8 cellular contexts compared by ENCODE assay signal in genomic region chr22:38766076-38766777, GRCh38. TPM values are rescaled to one million over a fixed set of nuclear protein-coding genes. Genes with fewer than 3 reads are reported as not detected.
DNase-seq lines count a peak whose midpoint lies in the region; ATAC-seq, FAIRE-seq and TF ChIP-seq lines count a peak whose summit lies in the region.

No MANE protein-coding gene starts in this region.

- H3K27me3 ChIP-seq in pancreas = no peaks in the 10 kb centered on the region

- CTCF ChIA-PET in activated naive CD4-positive, alpha-beta T cell treated with anti-CD3 and anti-CD28 coated beads for 36 hours (lab: Charles Lee) = interaction anchor here (0.8 to 3.8 kb wide), 13 partner anchors 7 to 103 kb away, joined by 3 to 27 read pairs (median 5); no protein-coding TSS in a partner anchor

- no peaks in the 10 kb centered on the region for H3K27me3 Mint-ChIP-seq in activated naive CD4-positive, alpha-beta T cell treated with anti-CD3 and anti-CD28 coated beads for 36 hours (ENCODE audit: low read depth)

- H3K36me3 ChIP-seq in pancreas = no peaks in the 10 kb centered on the region

- no peaks in the 10 kb centered on the region for H3K9me3 Mint-ChIP-seq in activated naive CD4-positive, alpha-beta T cell treated with anti-CD3 and anti-CD28 coated beads for 36 hours

- no peak overlapping the region for H3K4me3 Mint-ChIP-seq in activated naive CD4-positive, alpha-beta T cell treated with anti-CD3 and anti-CD28 coated beads for 36 hours

- TF ChIP-seq CTCF in pancreas (IDR thresholded peaks at IDR 0.05) = peak; percentile 45 to 63 (median 57)

- H3K9me3 ChIP-seq in pancreas = no peaks in the 10 kb centered on the region

- no peak for FAIRE-seq in GM12892 (lab: Jason Lieb, UNC)
- no peak for FAIRE-seq in pancreas (lab: Jason Lieb, UNC)

- no peak for TF ChIP-seq POLR2A in GM12892 (IDR thresholded peaks at IDR 0.05; ENCODE audit: low read depth, low read length)

- H3K36me3 Mint-ChIP-seq in activated naive CD4-positive, alpha-beta T cell treated with anti-CD3 and anti-CD28 coated beads for 36 hours (ENCODE audit: low read depth) = no peaks in the 10 kb centered on the region

- H3K4me1 ChIP-seq in pancreas = no peaks in the 10 kb centered on the region

- DNase-seq in Ammon's horn (ENCODE audit: low spot score) = peak; percentile 86
- peak; percentile 63 for DNase-seq in GM12892 (ENCODE audit: insufficient read length)
- DNase-seq in NCI-H748 treated with DMSO at 0.1 percent for 48 hours (lab: John Stamatoyannopoulos, UW) = peak; percentile 16
- peak; percentile 58 for DNase-seq in activated naive CD4-positive, alpha-beta T cell treated with anti-CD3 and anti-CD28 coated beads for 36 hours
- DNase-seq in head of caudate nucleus = peak in 41 of 42 donors; percentile 53 to 93 (median 80)
- peak in 4 of 6 donors; percentile 59 to 86 (median 68) for DNase-seq in pancreas

- no peak overlapping the region for H3K27ac Mint-ChIP-seq in activated naive CD4-positive, alpha-beta T cell treated with anti-CD3 and anti-CD28 coated beads for 36 hours

- H3K4me1 Mint-ChIP-seq in activated naive CD4-positive, alpha-beta T cell treated with anti-CD3 and anti-CD28 coated beads for 36 hours (ENCODE audit: low read depth) = peaks cover 5% of the 10 kb centered on the region

- no peak overlapping the region for H3K27ac ChIP-seq in pancreas

- 33 to 35% methylated on average over 14 of the region's 14 CpGs for WGBS in pancreas, 2 donors

- peak; percentile 50 to 79 (median 74) for ATAC-seq in pancreas
- no peak for ATAC-seq in GM21390 (IDR thresholded peaks at IDR 0.05; ENCODE audit: unreplicated experiment)
- no peak for ATAC-seq in GM18520 (IDR thresholded peaks at IDR 0.05; ENCODE audit: unreplicated experiment)

- intact Hi-C loops in activated naive CD4-positive, alpha-beta T cell treated with anti-CD3 and anti-CD28 coated beads for 36 hours (cut with micrococcal nuclease) = loop anchor here (1.0 to 5.0 kb wide), 2 partner anchors 33 to 236 kb away; no protein-coding TSS in a partner anchor
- intact Hi-C loops in head of caudate nucleus (cut with DNase I) (no loop called here), pancreas (cut with DNase I) (no loop called here)

- H3K4me3 ChIP-seq in pancreas = no peak overlapping the region

RNA-seq across cellular contexts. Expression of gene SUN2, which starts 10.4 kb away (rescaled TPM):
- polyA plus RNA-seq in GM12892 (2012; ENCODE audit: missing spikeins) = 36.8 TPM
- 100 to 1,000 TPM; 120 to 121 TPM for total RNA-seq in activated naive CD4-positive, alpha-beta T cell treated with anti-CD3 and anti-CD28 coated beads for 36 hours
- total RNA-seq in pancreas = 10 to 100 TPM; 64.1 to 99.2 (median 84.9) TPM
- polyA plus RNA-seq in pancreas = 10 to 100 TPM; 44.8 to 60.8 TPM

RNA-seq across cellular contexts. Expression of gene DNAL4, which starts 27.7 kb away (rescaled TPM):
- polyA plus RNA-seq in GM12892 (2012; ENCODE audit: missing spikeins) = 5.2 TPM
- 1 to 10 TPM; 5.9 to 8.0 TPM for total RNA-seq in activated naive CD4-positive, alpha-beta T cell treated with anti-CD3 and anti-CD28 coated beads for 36 hours
- 10 to 100 TPM in 4 of 6 donors, 1 to 10 TPM in 2; 7.7 to 13.9 (median 10.7) TPM for total RNA-seq in pancreas
- 10 to 100 TPM; 12.2 to 16.2 TPM for polyA plus RNA-seq in pancreas

Comparison
In these comparisons a context has a peak if more than half of its experiments do, and no peak if none do; other contexts are left out.
1. DNase-seq: peak in every context shown above with its lines; median percentile 86 in Ammon's horn; 80 in head of caudate nucleus; 68 in pancreas; 63 in GM12892; 58 in activated naive CD4-positive, alpha-beta T cell treated with anti-CD3 and anti-CD28 coated beads for 36 hours; 16 in NCI-H748 treated with DMSO at 0.1 percent for 48 hours.
2. ATAC-seq: peak in pancreas (4 of 4); none in GM21390 (single experiment) and GM18520 (single experiment).